ENCODE assay signal across 8 cellular contexts in genomic region chr16:57667526-57668258, GRCh38. TPM values are rescaled to one million over a fixed set of nuclear protein-coding genes. Genes with fewer than 3 reads are reported as not detected.
DNase-seq lines count a peak whose midpoint lies in the region; ATAC-seq and TF ChIP-seq lines count a peak whose summit lies in the region.

No MANE protein-coding gene starts in this region.

- H3K27ac ChIP-seq in breast epithelium (peak overlapping the region in 1 of 2 donors; percentile 21), aorta (ENCODE audit: low read depth in 1 of 2, low read length in 2 of 2) (no peak overlapping the region)

- CTCF ChIA-PET in MCF 10A (lab: Yijun Ruan, JAX) = interaction anchor here (1.2 to 1.6 kb wide), 2 partner anchors 18 to 19 kb away, joined by 3 read pairs; no protein-coding TSS in a partner anchor

- TF ChIP-seq CTCF in MCF 10A (IDR thresholded peaks at IDR 0.05; ENCODE audit: unreplicated experiment) = no peak
- no peak for TF ChIP-seq CTCF in breast epithelium (IDR thresholded peaks at IDR 0.05)

- H3K27ac Mint-ChIP-seq in MCF 10A (ENCODE audit: low read depth, unreplicated experiment) (no peak overlapping the region), immature natural killer cell (peak overlapping the region; percentile 85 to 98 (median 96))

- no peaks in the 10 kb centered on the region for H3K36me3 Mint-ChIP-seq in MCF 10A (ENCODE audit: insufficient read depth, unreplicated experiment)
- H3K36me3 Mint-ChIP-seq in immature natural killer cell = peaks cover 11 to 19% (median 13%) of the 10 kb centered on the region in 3 donors

- no peaks in the 10 kb centered on the region for H3K4me1 Mint-ChIP-seq in MCF 10A (ENCODE audit: insufficient read depth, unreplicated experiment)
- peaks cover 58 to 67% of the 10 kb centered on the region in 2 donors for H3K4me1 Mint-ChIP-seq in immature natural killer cell

- intact Hi-C loops in MCF 10A (cut with micrococcal nuclease) (no loop called here), breast epithelium (cut with DNase I; ENCODE audit: low total_unique reads) (no loop called here), aorta (cut with DNase I) (no loop called here)

- H3K27me3 ChIP-seq in breast epithelium (no peaks in the 10 kb centered on the region), aorta (ENCODE audit: control insufficient read depth in 1 of 2, insufficient read depth in 2 of 2, low read length in 1 of 2) (no peaks in the 10 kb centered on the region)

- POLR2A ChIA-PET in MCF 10A (lab: Yijun Ruan, JAX) = interaction anchor here (0.6 kb wide), 1 partner anchor 26 kb away, joined by 3 read pairs; no protein-coding TSS in a partner anchor

- H3K9me3 Mint-ChIP-seq in MCF 10A (ENCODE audit: unreplicated experiment) = no peaks in the 10 kb centered on the region
- no peaks in the 10 kb centered on the region for H3K9me3 Mint-ChIP-seq in immature natural killer cell

- 85 to 86% methylated on average over 17 of the region's 17 CpGs for WGBS in aorta, 2 donors

- TF ChIP-seq POLR2A in breast epithelium (IDR thresholded peaks at IDR 0.05) = no peak

- H3K4me3 ChIP-seq in breast epithelium = no peak overlapping the region
- H3K4me3 ChIP-seq in aorta (ENCODE audit: low read length in 2 of 2) = no peak overlapping the region

- H3K36me3 ChIP-seq in breast epithelium (no peaks in the 10 kb centered on the region), aorta (ENCODE audit: control insufficient read depth in 1 of 2, insufficient read depth in 2 of 2, low read length in 1 of 2) (no peaks in the 10 kb centered on the region)

- H3K4me3 Mint-ChIP-seq in MCF 10A (ENCODE audit: unreplicated experiment) (no peak overlapping the region), immature natural killer cell (peak overlapping the region; percentile 43 to 67 (median 60))

- H3K4me1 ChIP-seq in breast epithelium (no peaks in the 10 kb centered on the region), aorta (ENCODE audit: control insufficient read depth in 1 of 2, insufficient read depth in 2 of 2, low read length in 2 of 2) (no peaks in the 10 kb centered on the region)

- DNase-seq in MCF 10A (ENCODE audit: unreplicated experiment) (peak; percentile 76), breast epithelium (ENCODE audit: low spot score in 2 of 2) (no peak), UCSD-AML1 (lab: John Stamatoyannopoulos, UW; ENCODE audit: unreplicated experiment) (peak; percentile 37), immature natural killer cell (peak; percentile 84 to 87 (median 87)), aorta (peak in 1 of 2 donors; percentile 40), NAMALWA (ENCODE audit: low spot score) (no peak), NCI-H446 (lab: John Stamatoyannopoulos, UW) (no peak)
- DNase-seq in stimulated activated CD4-positive, alpha-beta T cell treated with anti-CD3 and anti-CD28 coated beads, Interleukin-12 subunit alpha, Interleukin-12 subunit beta, amount 100 ng/mL, for 4 hours = no peak

- H3K27me3 Mint-ChIP-seq in MCF 10A (ENCODE audit: insufficient read depth, unreplicated experiment) (peaks cover under 1% of the 10 kb centered on the region), immature natural killer cell (ENCODE audit: low read depth in 3 of 3) (peaks cover 11 to 20% (median 19%) of the 10 kb centered on the region in 3 donors)

- ATAC-seq in aorta (ENCODE audit: low FRiP score) = peak; percentile 44

- BruUV-seq in MCF 10A (replicated peaks; lab: Mats Ljungman, UMichigan) = no TSS peak

- H3K9me3 ChIP-seq in breast epithelium (no peaks in the 10 kb centered on the region), aorta (ENCODE audit: control insufficient read depth, low read length) (no peaks in the 10 kb centered on the region)

RNA-seq across cellular contexts. Expression of gene ADGRG3, which starts 0.4 kb away (rescaled TPM):
- total RNA-seq in MCF 10A (2022) (not detected in 2 replicates), breast epithelium (1 to 10 TPM in 2 of 3 donors, under 1 TPM in 1; 0.64 to 5.2 (median 1.6) TPM), aorta (1 to 10 TPM in 1 of 2 donors, under 1 TPM in 1; 0.84 to 3.9 TPM)
- polyA plus RNA-seq in immature natural killer cell (10 to 100 TPM; 13.1 to 18.4 (median 15.7) TPM), aorta (under 1 TPM; 0.08 to 0.25 TPM)

RNA-seq across cellular contexts. Expression of gene DRC7, which starts 26.9 kb away (rescaled TPM):
- total RNA-seq in MCF 10A (2022) (not detected in 2 replicates), breast epithelium (1 to 10 TPM in 1 of 3 donors, not detected in 2; 1.5 TPM), aorta (not detected)
- polyA plus RNA-seq in immature natural killer cell (not detected), aorta (under 1 TPM in 1 of 2 donors, not detected in 1; 0.08 TPM)

RNA-seq across cellular contexts. Expression of gene ADGRG1, which starts 39.3 kb away (rescaled TPM):
- total RNA-seq in MCF 10A (2022) (10.1 and 10.2 TPM in 2 replicates), breast epithelium (10 to 100 TPM in 2 of 3 donors, 1 to 10 TPM in 1; 9.4 to 54.1 (median 34.0) TPM), aorta (10 to 100 TPM; 33.0 to 68.4 TPM)
- polyA plus RNA-seq in immature natural killer cell (100 to 1,000 TPM; 218 to 784 (median 395) TPM), aorta (1 to 10 TPM; 1.2 to 2.1 TPM)

Comparison
In these comparisons a context has a peak if more than half of its experiments do, and no peak if none do; other contexts are left out.
1. DNase-seq: peak in MCF 10A (single experiment), UCSD-AML1 (single experiment) and immature natural killer cell (3 of 3); none in breast epithelium (0 of 2), NAMALWA (single experiment), NCI-H446 (0 of 2) and stimulated activated CD4-positive, alpha-beta T cell treated with anti-CD3 and anti-CD28 coated beads, Interleukin-12 subunit alpha, Interleukin-12 subunit beta, amount 100 ng/mL, for 4 hours (single experiment).